1 cellular context compared by ENCODE assay signal in genomic region chr4:145956288-145956890, GRCh38.
TF ChIP-seq lines count a peak whose summit lies in the region.

No MANE protein-coding gene starts in this region.

TF ChIP-seq in GM12878, 131 proteins besides CTCF, POLR2A, EP300 and RAD21 (continued from another document):
- TF ChIP-seq NKRF (conservative IDR thresholded peaks at IDR 0.05) (no peak), NR2C2 (IDR thresholded peaks at IDR 0.05; ENCODE audit: borderline replicate concordance, control insufficient read depth, insufficient read length, low read depth) (no peak)
